In genomic region chr1:175530981-175531380, GRCh38 we compare ENCODE assay signal across 22 cellular contexts.
"Had no signal": no experiment of that assay in that cellular context is flagged by ENCODE, and none has a peak within 500 bp of the region (broad histone marks: within the 10 kb centered on the region; RNA-seq: fewer than 3 reads in every experiment).

No MANE protein-coding gene starts in this region.

- H3K27ac ChIP-seq: coronary artery, esophagus squamous epithelium, heart left ventricle, ovary, psoas muscle, tibial artery had no signal

- ATAC-seq: heart left ventricle; left colon; natural killer cell treated with Interleukin-12 subunit alpha and Interleukin-12 subunit beta and Interleukin-15 and Interleukin-18, amount 100 ng/mL, for 72 hours; psoas muscle had no signal

- H3K36me3 ChIP-seq: esophagus squamous epithelium, heart left ventricle, ovary, tibial artery had no signal

- DNase-seq: activated CD4-positive, alpha-beta T cell treated with anti-CD3 and anti-CD28 coated beads, Interleukin-2, amount 50 U/mL, for 4 hours; activated CD8-positive, alpha-beta memory T cell treated with anti-CD3 and anti-CD28 coated beads, Interleukin-2, amount 50 U/mL, for 48 hours; activated effector memory CD4-positive, alpha-beta T cell treated with Interleukin-2 at 50 U/mL for 16 hours; activated naive CD4-positive, alpha-beta T cell treated with anti-CD3 and anti-CD28 coated beads for 36 hours; activated naive CD8-positive, alpha-beta T cell treated with anti-CD3 and anti-CD28 coated beads, Interleukin-2, amount 10 ng/mL, durations not matched to agents 7 days and 5 days; activated T-cell treated with anti-CD3 and anti-CD28 coated beads, Interleukin-2, amount 50 U/mL, for 48 hours; amniotic stem cell; cerebellar nuclear complex; endodermal cell; esophagus squamous epithelium; heart left ventricle; islet precursor cell; left colon; ovary; psoas muscle; right cardiac atrium; stimulated activated CD4-positive, alpha-beta T cell treated with anti-CD3 and anti-CD28 coated beads, Interleukin-12 subunit alpha, Interleukin-12 subunit beta, amount 100 ng/mL, for 4 hours; T-helper 9 cell; tibial artery had no signal

- H3K4me3 ChIP-seq: coronary artery, esophagus squamous epithelium, heart left ventricle, lung, ovary, psoas muscle, tibial artery had no signal

- H3K4me1 ChIP-seq: esophagus squamous epithelium, heart left ventricle, psoas muscle, tibial artery had no signal

- H3K27me3 ChIP-seq: esophagus squamous epithelium, ovary, tibial artery had no signal

- H3K9me3 ChIP-seq: esophagus squamous epithelium, heart left ventricle, ovary, psoas muscle, tibial artery had no signal
